ENCODE assay signal across 1 cellular context in genomic region chr4:123397276-123398150, GRCh38.
A peak's percentile ranks its signal among the peaks of the same experiment; 100 is the strongest.
TF ChIP-seq lines count a peak whose summit lies in the region.

No MANE protein-coding gene starts in this region.

TF ChIP-seq in HepG2, 621 proteins besides CTCF, POLR2A, EP300 and RAD21 (continued from another document and continues in another):
- TF ChIP-seq TIGD3 (CRISPR knock-in tag; IDR thresholded peaks at IDR 0.05; ENCODE audit: borderline replicate concordance) (peak; percentile 40; the same call in 1 of the 2 replicates), ZNF703 (CRISPR knock-in tag; IDR thresholded peaks at IDR 0.05; ENCODE audit: borderline replicate concordance) (no peak), MED1 (CRISPR knock-in tag; IDR thresholded peaks at IDR 0.05) (peak; percentile 79; the same call in 1 of the 2 replicates), MZF1 (CRISPR knock-in tag; IDR thresholded peaks at IDR 0.05; ENCODE audit: borderline replicate concordance) (no peak), FOXA1 (IDR thresholded peaks at IDR 0.05) (no peak), FOXA1 (CRISPR knock-in tag; IDR thresholded peaks at IDR 0.05) (peak; percentile 56; the same call in 1 of the 2 replicates), SMC3 (IDR thresholded peaks at IDR 0.05; ENCODE audit: low read length) (no peak), ZNF770 (CRISPR knock-in tag; IDR thresholded peaks at IDR 0.05) (no peak), JDP2 (CRISPR knock-in tag; IDR thresholded peaks at IDR 0.05; ENCODE audit: borderline replicate concordance) (no peak; the same call in 1 of the 2 replicates), ZNF839 (CRISPR knock-in tag; IDR thresholded peaks at IDR 0.05; ENCODE audit: borderline replicate concordance) (0 out of 2 replicates have a peak, but pooled peaks have one; percentile 36), ZKSCAN5 (CRISPR knock-in tag; IDR thresholded peaks at IDR 0.05) (peak; percentile 61; the same call in 1 of the 2 replicates), PRMT3 (CRISPR knock-in tag; IDR thresholded peaks at IDR 0.05; ENCODE audit: borderline replicate concordance, low read depth) (no peak), POLR2AphosphoS2 (IDR thresholded peaks at IDR 0.05; ENCODE audit: low read depth, low read length) (no peak), SYNCRIP (IDR thresholded peaks at IDR 0.05; ENCODE audit: insufficient read depth, low read depth, low read length) (no peak), ZNF615 (CRISPR knock-in tag; IDR thresholded peaks at IDR 0.05; ENCODE audit: borderline replicate concordance) (no peak), MEIS2 (CRISPR knock-in tag; IDR thresholded peaks at IDR 0.05) (peak; percentile 99), SMAD1 (CRISPR knock-in tag; IDR thresholded peaks at IDR 0.05; ENCODE audit: borderline replicate concordance, low read depth) (no peak), BCL3 (CRISPR knock-in tag; IDR thresholded peaks at IDR 0.05) (no peak), ZNF670 (CRISPR knock-in tag; IDR thresholded peaks at IDR 0.05; ENCODE audit: borderline replicate concordance) (peak; percentile 40; the same call in 1 of the 2 replicates), ZNF678 (CRISPR knock-in tag; IDR thresholded peaks at IDR 0.05) (peak; percentile 64; the same call in 1 of the 2 replicates), ZNF652 (CRISPR knock-in tag; IDR thresholded peaks at IDR 0.05; ENCODE audit: borderline replicate concordance, low read depth) (0 out of 2 replicates have a peak, but pooled peaks have one; percentile 21), U2AF1 (optimal IDR thresholded peaks at IDR 0.05; ENCODE audit: low read depth, low read length) (peak; percentile 74), ZNF224 (CRISPR knock-in tag; IDR thresholded peaks at IDR 0.05) (no peak), AGO1 (IDR thresholded peaks at IDR 0.05; ENCODE audit: low read depth, low read length, poor library complexity, severe bottlenecking) (no peak), JUND (CRISPR knock-in tag; IDR thresholded peaks at IDR 0.05) (0 out of 2 replicates have a peak, but pooled peaks have one; percentile 40), ZNF350 (CRISPR knock-in tag; IDR thresholded peaks at IDR 0.05; ENCODE audit: borderline replicate concordance, low read depth) (peak; percentile 25; the same call in 1 of the 2 replicates), AHR (CRISPR knock-in tag; IDR thresholded peaks at IDR 0.05) (0 out of 2 replicates have a peak, but pooled peaks have one; percentile 54), ZNF709 (CRISPR knock-in tag; IDR thresholded peaks at IDR 0.05) (peak; percentile 69; the same call in 1 of the 2 replicates), NR2F2 (IDR thresholded peaks at IDR 0.05; ENCODE audit: borderline replicate concordance, low read depth) (no peak; the same call in 1 of the 2 replicates), HBP1 (CRISPR knock-in tag; IDR thresholded peaks at IDR 0.05; ENCODE audit: low read depth) (peak; percentile 73; the same call in 1 of the 2 replicates), ZNF543 (CRISPR knock-in tag; IDR thresholded peaks at IDR 0.05) (0 out of 2 replicates have a peak, but pooled peaks have one; percentile 52), ZNF253 (CRISPR knock-in tag; IDR thresholded peaks at IDR 0.05; ENCODE audit: borderline replicate concordance) (peak; percentile 80; the same call in 1 of the 2 replicates), HMGXB4 (CRISPR knock-in tag; IDR thresholded peaks at IDR 0.05; ENCODE audit: borderline replicate concordance in 1 of 2, low read depth in 1 of 2) (peak in 1 of 2 experiments; percentile 18; a peak in 1 of 4 replicates), HNRNPLL (IDR thresholded peaks at IDR 0.05; ENCODE audit: low read depth, low read length, poor library complexity, severe bottlenecking) (peak; percentile 22), REL (CRISPR knock-in tag; conservative IDR thresholded peaks at IDR 0.05) (peak; percentile 40; the same call in 1 of the 2 replicates), CBFB (CRISPR knock-in tag; IDR thresholded peaks at IDR 0.05) (peak; percentile 54; the same call in 1 of the 2 replicates), MEF2D (CRISPR knock-in tag; IDR thresholded peaks at IDR 0.05) (peak; percentile 67), SKI (IDR thresholded peaks at IDR 0.05; ENCODE audit: partially characterized antibody) (no peak), ZNF614 (CRISPR knock-in tag; IDR thresholded peaks at IDR 0.05; ENCODE audit: borderline replicate concordance) (0 out of 2 replicates have a peak, but pooled peaks have one; percentile 18), TBL1XR1 (IDR thresholded peaks at IDR 0.05; ENCODE audit: borderline replicate concordance, low read length, partially characterized antibody) (peak; percentile 11), ZNF10 (CRISPR knock-in tag; IDR thresholded peaks at IDR 0.05; ENCODE audit: borderline replicate concordance, low read depth) (no peak), TAF1 (CRISPR knock-in tag; IDR thresholded peaks at IDR 0.05) (peak; percentile 39; the same call in 1 of the 2 replicates), ZBED4 (CRISPR knock-in tag; IDR thresholded peaks at IDR 0.05; ENCODE audit: borderline replicate concordance) (no peak), ZNF646 (CRISPR knock-in tag; IDR thresholded peaks at IDR 0.05) (no peak), TEAD3 (CRISPR knock-in tag; optimal IDR thresholded peaks at IDR 0.05; ENCODE audit: borderline replicate concordance) (peak; percentile 90), ZNF225 (CRISPR knock-in tag; IDR thresholded peaks at IDR 0.05) (0 out of 2 replicates have a peak, but pooled peaks have one; percentile 18)
